Comparison of ENCODE assay signal across 13 cellular contexts in genomic region chr4:68361146-68361589, GRCh38. TPM values are rescaled to one million over a fixed set of nuclear protein-coding genes. Genes with fewer than 3 reads are reported as not detected.
DNase-seq lines count a peak whose midpoint lies in the region; ATAC-seq, FAIRE-seq and TF ChIP-seq lines count a peak whose summit lies in the region.
"Had no signal": no experiment of that assay in that cellular context is flagged by ENCODE, and none has a peak within 500 bp of the region (broad histone marks: within the 10 kb centered on the region; RNA-seq: fewer than 3 reads in every experiment).

No MANE protein-coding gene starts in this region.

- H3K9me1 ChIP-seq in IMR-90 (ENCODE audit: insufficient read depth, low read length), result no peaks in the 10 kb centered on the region

- H3K4me3 Mint-ChIP-seq in astrocyte (ENCODE audit: unreplicated experiment), result no peak overlapping the region
- H3K4me3 Mint-ChIP-seq: stimulated activated naive B cell treated with anti-CD40 and anti-IgM and Interleukin-4, amounts not matched to agents 10 μg/mL and 1 μg/mL and 100 μg/mL, for 72 hours had no signal

- TF ChIP-seq RAD21 in IMR-90 (IDR thresholded peaks at IDR 0.05; ENCODE audit: low read length), result no peak

- peaks cover 30% of the 10 kb centered on the region for H3K4me1 Mint-ChIP-seq in astrocyte (ENCODE audit: low read depth, unreplicated experiment)
- H3K4me1 Mint-ChIP-seq: stimulated activated naive B cell treated with anti-CD40 and anti-IgM and Interleukin-4, amounts not matched to agents 10 μg/mL and 1 μg/mL and 100 μg/mL, for 72 hours had no signal

- H3K79me1 ChIP-seq in IMR-90 (ENCODE audit: low read depth in 1 of 2, low read length in 2 of 2), result no peaks in the 10 kb centered on the region

- no peaks in the 10 kb centered on the region for H3K9me3 ChIP-seq in IMR-90 (ENCODE audit: control insufficient read depth, insufficient read depth, low read length)
- no peaks in the 10 kb centered on the region for H3K9me3 ChIP-seq in astrocyte (ENCODE audit: insufficient read depth, low read depth, low read length)

- DNase-seq in AG10803 (ENCODE audit: low read depth) (peak; percentile 98), IMR-90 (peak; percentile 70), astrocyte (ENCODE audit: low read depth) (peak; percentile 47), islet precursor cell (peak; percentile 90), DMS53 treated with DMSO at 0.1 percent for 48 hours (lab: John Stamatoyannopoulos, UW; ENCODE audit: unreplicated experiment) (no peak)
- DNase-seq: Karpas-422; NCI-H2171 treated with DMSO at 0.1 percent for 48 hours; stimulated activated naive B cell treated with anti-CD40 and anti-IgM and Interleukin-4, amounts not matched to agents 10 μg/mL and 1 μg/mL and 100 μg/mL, for 72 hours had no signal

- H3K23ac ChIP-seq in IMR-90 (ENCODE audit: low read depth, low read length), result no peak overlapping the region

- ATAC-seq in IMR-90 (ENCODE audit: low read depth) (peak; percentile 70), GM18870 (IDR thresholded peaks at IDR 0.05; ENCODE audit: unreplicated experiment) (no peak), GM18517 (IDR thresholded peaks at IDR 0.05; ENCODE audit: unreplicated experiment) (no peak), GM18498 (IDR thresholded peaks at IDR 0.05; ENCODE audit: unreplicated experiment) (no peak)
- ATAC-seq: stimulated activated naive B cell treated with anti-CD40 and anti-IgM and Interleukin-4, amounts not matched to agents 10 μg/mL and 1 μg/mL and 100 μg/mL, for 72 hours had no signal

- H2BK5ac ChIP-seq in IMR-90 (ENCODE audit: low read depth, low read length, poor library complexity, severe bottlenecking), result peak overlapping the region; percentile 80

- in situ Hi-C loops in IMR-90 (cut with MboI; ENCODE audit: low sequenced_read_pairs), result no loop called here

- peak overlapping the region; percentile 49; the same call in 1 of the 2 replicates for H3K14ac ChIP-seq in IMR-90 (replicated peaks; ENCODE audit: low read depth, low read length)

- peak; percentile 47 for FAIRE-seq in astrocyte (lab: Jason Lieb, UNC)

- H4K5ac ChIP-seq in IMR-90 (ENCODE audit: low read depth, low read length), result peak overlapping the region; percentile 45; the same call in 1 of the 2 replicates

- peak overlapping the region; percentile 73 for H2BK120ac ChIP-seq in IMR-90 (ENCODE audit: low read depth, low read length)

- peak overlapping the region; percentile 9; the same call in 1 of the 2 replicates for H2BK20ac ChIP-seq in IMR-90 (ENCODE audit: low read depth, low read length)

- H3K18ac ChIP-seq in IMR-90 (ENCODE audit: low read depth, low read length), result peak overlapping the region; percentile 26; the same call in 1 of the 2 replicates

- H3K27ac ChIP-seq in IMR-90 (ENCODE audit: insufficient read depth, low read length) (peak overlapping the region; percentile 30; the same call in 1 of the 2 replicates), astrocyte (ENCODE audit: low read depth, low read length) (no peak overlapping the region)
- H3K27ac ChIP-seq: C4-2B, cardiac muscle cell had no signal

- no peaks in the 10 kb centered on the region for H3K79me2 ChIP-seq in astrocyte (ENCODE audit: insufficient read depth, low read length)

- no peaks in the 10 kb centered on the region for H3K27me3 ChIP-seq in IMR-90 (ENCODE audit: control insufficient read depth, insufficient read depth, low read length)
- H3K27me3 ChIP-seq in astrocyte (ENCODE audit: insufficient read depth, low read length), result no peaks in the 10 kb centered on the region
- H3K27me3 ChIP-seq: cardiac muscle cell had no signal

- no peaks in the 10 kb centered on the region; the same call in 1 of the 2 replicates for H3K36me3 ChIP-seq in IMR-90 (ENCODE audit: control insufficient read depth, insufficient read depth, low read length)
- H3K36me3 ChIP-seq in astrocyte (ENCODE audit: insufficient read depth, low read length), result no peaks in the 10 kb centered on the region
- H3K36me3 ChIP-seq: cardiac muscle cell had no signal

- 50% methylated on average over 2 of the region's 3 CpGs; no CpG with 5 or more reads in 1 of the 2 experiments for WGBS in IMR-90 (ENCODE audit: extremely low coverage in 2 of 2, insufficient read length in 1 of 2), 2 experiments

- H3K9ac ChIP-seq in IMR-90 (ENCODE audit: low read depth, low read length) (no peak overlapping the region), astrocyte (ENCODE audit: low read length) (no peak overlapping the region)

- H2AK5ac ChIP-seq in IMR-90 (ENCODE audit: low read depth, low read length), result peak overlapping the region; percentile 5; the same call in 1 of the 2 replicates

- no peak overlapping the region; the same call in 1 of the 2 replicates for H3K56ac ChIP-seq in IMR-90 (ENCODE audit: extremely low read depth, insufficient read depth, low read length)

- no peak overlapping the region for H3K4me3 ChIP-seq in AG10803 (ENCODE audit: low read length)
- no peak overlapping the region for H3K4me3 ChIP-seq in IMR-90 (ENCODE audit: insufficient read depth, low read depth, low read length)
- H3K4me3 ChIP-seq in astrocyte (ENCODE audit: insufficient read depth, low read depth, low read length), result no peak overlapping the region
- H3K4me3 ChIP-seq: cardiac muscle cell had no signal

- peak overlapping the region; percentile 63 for H3K27ac Mint-ChIP-seq in astrocyte (ENCODE audit: unreplicated experiment)
- H3K27ac Mint-ChIP-seq: stimulated activated naive B cell treated with anti-CD40 and anti-IgM and Interleukin-4, amounts not matched to agents 10 μg/mL and 1 μg/mL and 100 μg/mL, for 72 hours had no signal

- no peak overlapping the region for H3K4me2 ChIP-seq in IMR-90 (ENCODE audit: low read depth, low read length)
- H3K4me2 ChIP-seq in astrocyte (ENCODE audit: low read length), result no peak overlapping the region

- no peak overlapping the region for H2AK9ac ChIP-seq in IMR-90 (replicated peaks; ENCODE audit: low read depth, low read length, poor library complexity)

- POLR2A ChIA-PET in IMR-90 (lab: Charles Lee; ENCODE audit: unreplicated experiment), result no interaction called here

- CTCF ChIA-PET in IMR-90 (lab: Yijun Ruan, JAX), result interaction anchor here (1.5 kb wide), 1 partner anchor 11 kb away, joined by 4 read pairs; no protein-coding TSS in a partner anchor

- H3K9me3 Mint-ChIP-seq in astrocyte (ENCODE audit: unreplicated experiment), result peaks cover 15% of the 10 kb centered on the region

- peaks cover 6% of the 10 kb centered on the region for H3K4me1 ChIP-seq in IMR-90 (ENCODE audit: control insufficient read depth, insufficient read depth, low read length)
- no peaks in the 10 kb centered on the region for H3K4me1 ChIP-seq in astrocyte (ENCODE audit: insufficient read depth, low read length)

- TF ChIP-seq CTCF in AG10803 (conservative IDR thresholded peaks at IDR 0.05; ENCODE audit: low read length), result no peak
- no peak for TF ChIP-seq CTCF in IMR-90 (conservative IDR thresholded peaks at IDR 0.05; ENCODE audit: low read depth, low read length)
- no peak for TF ChIP-seq CTCF in astrocyte (IDR thresholded peaks at IDR 0.05; ENCODE audit: insufficient read depth, low read depth, low read length)

- no peaks in the 10 kb centered on the region for H3K36me3 Mint-ChIP-seq in astrocyte (ENCODE audit: low read depth, unreplicated experiment)
- H3K36me3 Mint-ChIP-seq: stimulated activated naive B cell treated with anti-CD40 and anti-IgM and Interleukin-4, amounts not matched to agents 10 μg/mL and 1 μg/mL and 100 μg/mL, for 72 hours had no signal

- intact Hi-C loops in IMR-90 (cut with micrococcal nuclease), result loop anchor here (1.0 kb wide), 1 partner anchor 11 kb away; the partner anchor contains the start of gene YTHDC1

- H4K91ac ChIP-seq in IMR-90 (ENCODE audit: insufficient read depth, low read depth, low read length), result no peak overlapping the region

- no peak for TF ChIP-seq POLR2A in IMR-90 (IDR thresholded peaks at IDR 0.05; ENCODE audit: low read depth, low read length)

- H4K20me1 ChIP-seq in IMR-90 (ENCODE audit: insufficient read depth, low read length), result no peaks in the 10 kb centered on the region
- no peaks in the 10 kb centered on the region for H4K20me1 ChIP-seq in astrocyte (ENCODE audit: insufficient read depth, low read length)

- BruUV-seq in IMR-90 (replicated peaks; lab: Mats Ljungman, UMichigan), result no TSS peak

- H3K4ac ChIP-seq in IMR-90 (ENCODE audit: low read depth, low read length), result peak overlapping the region; percentile 30

- peak overlapping the region; percentile 82 for H2AFZ ChIP-seq in IMR-90 (replicated peaks; ENCODE audit: low read length, poor library complexity)
- no peak overlapping the region for H2AFZ ChIP-seq in astrocyte (ENCODE audit: low read depth, low read length)

- peak overlapping the region in 1 of 2 experiments; percentile 72; a peak in 2 of 4 replicates for H4K8ac ChIP-seq in IMR-90 (ENCODE audit: low read depth in 2 of 2, low read length in 2 of 2)

- H2BK15ac ChIP-seq in IMR-90 (ENCODE audit: low read depth, low read length), result no peak overlapping the region

- no peaks in the 10 kb centered on the region for H3K27me3 Mint-ChIP-seq in astrocyte (ENCODE audit: low read depth, unreplicated experiment)

- dilution Hi-C loops in IMR-90 (cut with HindIII; ENCODE audit: low sequenced_read_pairs, unreplicated experiment), result no loop called here

TF ChIP-seq in IMR-90, 13 proteins besides CTCF, POLR2A, EP300 and RAD21 (continues in another document):
- TF ChIP-seq CHD1 (IDR thresholded peaks at IDR 0.05; ENCODE audit: low read depth, low read length) (no peak), NFE2L2 (IDR thresholded peaks at IDR 0.05; ENCODE audit: low read depth, low read length) (no peak), USF2 (IDR thresholded peaks at IDR 0.05; ENCODE audit: low read depth, low read length) (no peak; the same call in 1 of the 2 replicates), SMC3 (IDR thresholded peaks at IDR 0.05; ENCODE audit: low read depth, low read length) (no peak), FOS (IDR thresholded peaks at IDR 0.05; ENCODE audit: low read depth, low read length) (no peak), MXI1 (IDR thresholded peaks at IDR 0.05; ENCODE audit: borderline replicate concordance, low read depth, low read length) (no peak)

RNA-seq across cellular contexts. Expression of gene YTHDC1, which starts 11.3 kb away (rescaled TPM):
- total RNA-seq in IMR-90 (2012; rRNA removed) (31.9 and 43.9 TPM in 2 replicates), astrocyte (87.3 and 95.9 TPM in 2 replicates)
- polyA plus RNA-seq in IMR-90 (2012; rRNA removed), result 24.0 and 32.7 TPM in 2 replicates
- 4.2 and 5.9 TPM in 2 replicates for polyA plus RNA-seq in IMR-90 (2012; cell fraction: cytosol; rRNA removed)
- polyA plus RNA-seq in IMR-90 (2012; cell fraction: nucleus; rRNA removed; ENCODE audit: low replicate concordance), result 7.4 and 50.9 TPM in 2 replicates
